Comparison of ENCODE assay signal across 15 cellular contexts in genomic region chr16:24611310-24611709, GRCh38.
A peak's percentile ranks its signal among the peaks of the same experiment; 100 is the strongest.
DNase-seq lines count a peak whose midpoint lies in the region; ATAC-seq, FAIRE-seq and TF ChIP-seq lines count a peak whose summit lies in the region.
"Had no signal": no experiment of that assay in that cellular context is flagged by ENCODE, and none has a peak within 500 bp of the region (broad histone marks: within the 10 kb centered on the region; RNA-seq: fewer than 3 reads in every experiment).

No MANE protein-coding gene starts in this region.

- TF ChIP-seq CTCF in Caco-2 (IDR thresholded peaks at IDR 0.05; ENCODE audit: insufficient read depth in 1 of 2, low read depth in 1 of 2, low read length in 1 of 2, severe bottlenecking in 1 of 2, unreplicated experiment in 1 of 2) (no peak), WTC11 (IDR thresholded peaks at IDR 0.05) (no peak)

- no peak overlapping the region for H3K14ac ChIP-seq in neuronal stem cell (ENCODE audit: low read length)

- no peak overlapping the region for H2BK5ac ChIP-seq in neuronal stem cell (ENCODE audit: low read length)

- no peak overlapping the region for H3K9ac ChIP-seq in neuronal stem cell (ENCODE audit: low read depth, low read length, poor library complexity)

- H3K9me3 Mint-ChIP-seq in Caco-2 (ENCODE audit: unreplicated experiment) (no peaks in the 10 kb centered on the region), WTC11 (no peaks in the 10 kb centered on the region)

- no peak overlapping the region for H4K8ac ChIP-seq in neuronal stem cell (ENCODE audit: low read depth, low read length)

- H3K4me3 Mint-ChIP-seq in Caco-2 (ENCODE audit: unreplicated experiment) (peak overlapping the region; percentile 63), WTC11 (peak overlapping the region; percentile 84)

- ATAC-seq in WTC11 (no peak), HG02623 (IDR thresholded peaks at IDR 0.05; ENCODE audit: unreplicated experiment) (no peak)

- H3K4me1 Mint-ChIP-seq in Caco-2 (ENCODE audit: low read depth, unreplicated experiment) (peaks cover 20% of the 10 kb centered on the region), WTC11 (peaks cover 16% of the 10 kb centered on the region)

- H3K23ac ChIP-seq in neuronal stem cell (ENCODE audit: low read depth, low read length, poor library complexity) = no peak overlapping the region

- H3K27ac Mint-ChIP-seq in Caco-2 (ENCODE audit: unreplicated experiment) (no peak overlapping the region), WTC11 (no peak overlapping the region)

- no TSS peak for BruUV-seq in Caco-2 (replicated peaks; lab: Mats Ljungman, UMichigan)

- no peak overlapping the region for H4K91ac ChIP-seq in neuronal stem cell (ENCODE audit: low read depth, low read length, poor library complexity)

- no CpG with 5 or more reads among the region's 11 CpGs for WGBS in neuronal stem cell (ENCODE audit: extremely low coverage in 2 of 2, insufficient read length in 2 of 2, insufficient replicate concordance in 1 of 2), 2 donors

- H3K4me2 ChIP-seq in neuronal stem cell (ENCODE audit: insufficient read depth, low read length, poor library complexity, severe bottlenecking) = no peak overlapping the region

- no peak overlapping the region for H2BK15ac ChIP-seq in neuronal stem cell (ENCODE audit: low read length)

- H2BK12ac ChIP-seq in neuronal stem cell (ENCODE audit: low read length) = no peak overlapping the region

- peak overlapping the region; percentile 57 for H2AFZ ChIP-seq in neuronal stem cell (ENCODE audit: low read length)

- H3K27me3 ChIP-seq in Caco-2 (replicated peaks; ENCODE audit: control insufficient read depth, insufficient read depth, low read length) = no peaks in the 10 kb centered on the region; the same call in 1 of the 2 replicates
- H3K27me3 ChIP-seq in neuronal stem cell (ENCODE audit: control insufficient read depth in 3 of 3, insufficient read depth in 3 of 3, low read depth in 1 of 3, low read length in 3 of 3) = no peaks in the 10 kb centered on the region

- H3K27ac ChIP-seq in neuronal stem cell (replicated peaks; ENCODE audit: low read length) = no peak overlapping the region

- no peak overlapping the region for H2AK5ac ChIP-seq in neuronal stem cell (ENCODE audit: low read depth, low read length)

- no peaks in the 10 kb centered on the region for H3K79me1 ChIP-seq in neuronal stem cell (ENCODE audit: low read depth, low read length)

- intact Hi-C loops in Caco-2 (cut with micrococcal nuclease; ENCODE audit: unreplicated experiment) = no loop called here

- no peak overlapping the region for H3K4me3 ChIP-seq in Caco-2 (ENCODE audit: low read depth, low read length)
- no peak overlapping the region for H3K4me3 ChIP-seq in neuronal stem cell (ENCODE audit: low read length in 2 of 2)

- DNase-seq in Caco-2 (no peak), WTC11 (ENCODE audit: low spot score) (no peak), inferior parietal cortex (ENCODE audit: extremely low spot score) (peak; percentile 4), neuronal stem cell (ENCODE audit: low spot score) (no peak), AG08395 (ENCODE audit: low spot score) (no peak), frontal cortex (ENCODE audit: low spot score in 2 of 2) (no peak)
- DNase-seq in activated naive CD4-positive, alpha-beta T cell (lab: John Stamatoyannopoulos, UW) = no peak
- DNase-seq: Karpas-422, NCI-H1105 treated with DMSO at 0.1 percent for 48 hours, NCI-H187, NCI-H446, SHP77 had no signal

- FAIRE-seq in frontal cortex (lab: Jason Lieb, UNC) = no peak
- FAIRE-seq: A204.1, RCC 7860 had no signal

- no peaks in the 10 kb centered on the region for H3K36me3 ChIP-seq in Caco-2 (ENCODE audit: control insufficient read depth, insufficient read depth, low read length)
- no peaks in the 10 kb centered on the region for H3K36me3 ChIP-seq in neuronal stem cell (replicated peaks in 1 of 2; ENCODE audit: control insufficient read depth in 2 of 2, insufficient read depth in 2 of 2, low read length in 2 of 2)

- H3K27me3 Mint-ChIP-seq in Caco-2 (ENCODE audit: insufficient read depth, unreplicated experiment) = peaks cover 50% of the 10 kb centered on the region
- peaks cover 42% of the 10 kb centered on the region for H3K27me3 Mint-ChIP-seq in WTC11 (ENCODE audit: low read depth)

- H3K9me3 ChIP-seq in Caco-2 = no peaks in the 10 kb centered on the region
- H3K9me3 ChIP-seq in neuronal stem cell (replicated peaks in 1 of 2; ENCODE audit: control insufficient read depth in 2 of 2, insufficient read depth in 1 of 2, low read depth in 1 of 2, low read length in 2 of 2) = no peaks in the 10 kb centered on the region

- H2BK120ac ChIP-seq in neuronal stem cell (ENCODE audit: low read depth, low read length) = no peak overlapping the region

- POLR2A ChIA-PET in Caco-2 (lab: Charles Lee) = no interaction called here
- POLR2A ChIA-PET in WTC11 (lab: Charles Lee) = no interaction called here

- H3K36me3 Mint-ChIP-seq in Caco-2 (ENCODE audit: insufficient read depth, unreplicated experiment) = no peaks in the 10 kb centered on the region
- H3K36me3 Mint-ChIP-seq in WTC11 = no peaks in the 10 kb centered on the region

- H3K4ac ChIP-seq in neuronal stem cell (ENCODE audit: low read length) = no peak overlapping the region

- H3K18ac ChIP-seq in neuronal stem cell (ENCODE audit: low read length) = no peak overlapping the region

- H3K4me1 ChIP-seq in Caco-2 = no peaks in the 10 kb centered on the region
- peaks cover 3 to 4% of the 10 kb centered on the region in 2 donors for H3K4me1 ChIP-seq in neuronal stem cell (ENCODE audit: control insufficient read depth in 2 of 2, insufficient read depth in 1 of 2, low read depth in 1 of 2, low read length in 2 of 2)

- CTCF ChIA-PET in Caco-2 (lab: Charles Lee) (no interaction called here), WTC11 (lab: Charles Lee) (interaction anchor here (0.6 to 1.8 kb wide), 3 partner anchors 47 to 283 kb away, joined by 3 to 5 read pairs (median 4); no protein-coding TSS in a partner anchor)

TF ChIP-seq in WTC11, 78 proteins besides CTCF, POLR2A, EP300 and RAD21 (continues in another document):
- no peak for TF ChIP-seq ATF3 (CRISPR knock-in tag; conservative IDR thresholded peaks at IDR 0.05)
- TF ChIP-seq AFF4 (CRISPR knock-in tag; IDR thresholded peaks at IDR 0.05; ENCODE audit: borderline replicate concordance) = no peak
- TF ChIP-seq E2F5 (CRISPR knock-in tag; IDR thresholded peaks at IDR 0.05) = no peak
- no peak for TF ChIP-seq RELA (CRISPR knock-in tag; IDR thresholded peaks at IDR 0.05; ENCODE audit: borderline replicate concordance)
- TF ChIP-seq USF1 (CRISPR knock-in tag; IDR thresholded peaks at IDR 0.05) = no peak
- TF ChIP-seq E2F4 (CRISPR knock-in tag; IDR thresholded peaks at IDR 0.05; ENCODE audit: borderline replicate concordance, low read depth) = no peak
- TF ChIP-seq NR1H2 (CRISPR knock-in tag; IDR thresholded peaks at IDR 0.05) = no peak
